In genomic region chr1:40634901-40635655, GRCh38 we compare ENCODE assay signal across 3 cellular contexts.
A peak's percentile ranks its signal among the peaks of the same experiment; 100 is the strongest.
TF ChIP-seq lines count a peak whose summit lies in the region.

No MANE protein-coding gene starts in this region.

TF ChIP-seq in SK-N-SH, 30 proteins besides CTCF, POLR2A, EP300 and RAD21:
- TF ChIP-seq RFX5 (IDR thresholded peaks at IDR 0.05; ENCODE audit: low read length) (no peak), FOSL2 (IDR thresholded peaks at IDR 0.05; ENCODE audit: borderline replicate concordance, low read depth) (peak; percentile 11; the same call in 1 of the 2 replicates), CHD2 (IDR thresholded peaks at IDR 0.05; ENCODE audit: low read length, partially characterized antibody) (no peak), GATA2 (CRISPR knock-in tag; IDR thresholded peaks at IDR 0.05) (no peak), JUND (IDR thresholded peaks at IDR 0.05) (no peak), REST (IDR thresholded peaks at IDR 0.05; ENCODE audit: low read depth, low read length) (no peak)

TF ChIP-seq in SK-N-SH treated with all-trans-retinoic acid at 6 μM for 48 hours, 23 proteins besides CTCF, POLR2A, EP300 and RAD21:
- TF ChIP-seq BACH2 (CRISPR knock-in tag; IDR thresholded peaks at IDR 0.05; ENCODE audit: borderline replicate concordance), result no peak
- no peak for TF ChIP-seq OSR1 (CRISPR knock-in tag; IDR thresholded peaks at IDR 0.05)
- no peak for TF ChIP-seq TOX (CRISPR knock-in tag; IDR thresholded peaks at IDR 0.05; ENCODE audit: borderline replicate concordance)
- no peak for TF ChIP-seq ZNF565 (CRISPR knock-in tag; conservative IDR thresholded peaks at IDR 0.05; ENCODE audit: low read depth)
- no peak for TF ChIP-seq TSHZ2 (CRISPR knock-in tag; IDR thresholded peaks at IDR 0.05)
- no peak for TF ChIP-seq RARB (CRISPR knock-in tag; IDR thresholded peaks at IDR 0.05)
- no peak for TF ChIP-seq ZC3H10 (CRISPR knock-in tag; IDR thresholded peaks at IDR 0.05)
- no peak for TF ChIP-seq TCF4 (CRISPR knock-in tag; IDR thresholded peaks at IDR 0.05; ENCODE audit: borderline replicate concordance)
- no peak for TF ChIP-seq CSDC2 (CRISPR knock-in tag; IDR thresholded peaks at IDR 0.05)
TF ChIP-seq in SK-N-SH treated with all-trans-retinoic acid at 6 μM for 48 hours: peak in this region for 0.

TF ChIP-seq in endothelial cell of umbilical vein, 7 proteins besides CTCF, POLR2A, EP300 and RAD21:
- TF ChIP-seq POLR2AphosphoS5 (IDR thresholded peaks at IDR 0.05; ENCODE audit: insufficient read depth, low read depth, low read length) (no peak), GATA2 (IDR thresholded peaks at IDR 0.05; ENCODE audit: insufficient read depth, insufficient read length, low read depth, low read length) (no peak), FOS (IDR thresholded peaks at IDR 0.05; ENCODE audit: borderline replicate concordance, insufficient read depth, low read length) (peak; percentile 31), MAX (IDR thresholded peaks at IDR 0.05; ENCODE audit: insufficient read depth, insufficient read length) (no peak)
